ENCODE assay signal across 8 cellular contexts in the genomic region with DNA sequence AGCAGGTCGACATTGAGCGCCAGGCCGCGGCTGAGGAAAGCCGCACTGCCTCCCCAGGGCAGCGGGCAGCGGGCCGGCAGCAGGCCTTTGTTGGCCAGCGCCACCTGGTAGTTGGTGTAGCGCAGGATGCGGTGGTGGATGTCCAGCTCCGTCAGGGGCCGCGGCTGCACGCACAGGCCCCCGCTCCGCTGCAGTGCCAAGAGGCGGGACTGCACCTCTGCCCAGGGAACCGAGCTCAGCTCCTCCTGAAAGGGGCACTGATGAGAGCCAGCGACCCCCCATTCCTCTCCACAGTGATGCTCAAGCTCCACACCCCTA. TPM values are rescaled to one million over a fixed set of nuclear protein-coding genes. Genes with fewer than 3 reads are reported as not detected.
DNase-seq lines count a peak whose midpoint lies in the region; FAIRE-seq and TF ChIP-seq lines count a peak whose summit lies in the region.

No MANE protein-coding gene starts in this region.

- no peaks in the 10 kb centered on the region for H3K27me3 ChIP-seq in CD8-positive, alpha-beta memory T cell (ENCODE audit: insufficient read depth, low read length, poor library complexity, severe bottlenecking)
- peaks cover 70% of the 10 kb centered on the region for H3K27me3 ChIP-seq in left ventricle myocardium inferior (ENCODE audit: low read depth)
- H3K27me3 ChIP-seq in sigmoid colon, result peaks cover 14 to 68% (median 38%) of the 10 kb centered on the region in 3 donors

- intact Hi-C loops in left ventricle myocardium inferior (cut with micrococcal nuclease), result no loop called here
- intact Hi-C loops in sigmoid colon (cut with DNase I), result no loop called here

- TF ChIP-seq POLR2A in sigmoid colon (IDR thresholded peaks at IDR 0.05) (no peak), GM12892 (IDR thresholded peaks at IDR 0.05; ENCODE audit: low read depth, low read length) (no peak)

- WGBS in sigmoid colon, 2 donors, result 14 to 19% methylated on average over 20 of the region's 20 CpGs

- POLR2A ChIA-PET in CD8-positive, alpha-beta memory T cell (lab: Charles Lee), result interaction anchor here (0.6 to 3.9 kb wide), 3 partner anchors 9 to 32 kb away, joined by 6 to 17 read pairs (median 13); partner anchors contain the start of gene ABCB8

- H3K27ac ChIP-seq in CD8-positive, alpha-beta memory T cell (ENCODE audit: low read depth, low read length), result no peak overlapping the region
- H3K27ac ChIP-seq in VCaP (peak overlapping the region; percentile 59), left ventricle myocardium inferior (replicated peaks) (no peak overlapping the region), sigmoid colon (no peak overlapping the region)

- peak overlapping the region in 4 of 8 donors; percentile 11 to 89 (median 51) for H3K27ac Mint-ChIP-seq in CD8-positive, alpha-beta memory T cell

- H3K4me1 Mint-ChIP-seq in CD8-positive, alpha-beta memory T cell, result peaks cover 35 to 52% (median 41%) of the 10 kb centered on the region in 3 donors

- H3K9me3 Mint-ChIP-seq in CD8-positive, alpha-beta memory T cell, result peaks cover 0 to 1% (median 0%) of the 10 kb centered on the region in 5 donors

- H3K9me3 ChIP-seq in CD8-positive, alpha-beta memory T cell (ENCODE audit: low read length), result no peaks in the 10 kb centered on the region
- no peaks in the 10 kb centered on the region for H3K9me3 ChIP-seq in left ventricle myocardium inferior (replicated peaks)
- H3K9me3 ChIP-seq in sigmoid colon, result no peaks in the 10 kb centered on the region

- H3K4me1 ChIP-seq in CD8-positive, alpha-beta memory T cell (ENCODE audit: insufficient read depth, low read length), result peaks cover 51% of the 10 kb centered on the region
- peaks cover 29% of the 10 kb centered on the region for H3K4me1 ChIP-seq in left ventricle myocardium inferior
- peaks cover 0 to 20% (median 19%) of the 10 kb centered on the region in 4 donors for H3K4me1 ChIP-seq in sigmoid colon

- H3K4me3 Mint-ChIP-seq in CD8-positive, alpha-beta memory T cell, result peak overlapping the region; percentile 58 to 87 (median 68)

- TF ChIP-seq CTCF in VCaP (conservative IDR thresholded peaks at IDR 0.05), result no peak
- TF ChIP-seq CTCF in left ventricle myocardium inferior (IDR thresholded peaks at IDR 0.05; ENCODE audit: borderline replicate concordance), result no peak
- no peak for TF ChIP-seq CTCF in sigmoid colon (IDR thresholded peaks at IDR 0.05)

- CTCF ChIA-PET in CD8-positive, alpha-beta memory T cell (lab: Charles Lee), result interaction anchor here (0.7 to 7.6 kb wide), 16 partner anchors 10 to 120 kb away, joined by 3 to 44 read pairs (median 9); partner anchors contain the start of genes ABCB8, CDK5 and NOS3

- FAIRE-seq in urothelium cell line (lab: Jason Lieb, UNC) (no peak), GM12892 (lab: Jason Lieb, UNC) (no peak)

- H3K4me3 ChIP-seq in CD8-positive, alpha-beta memory T cell (ENCODE audit: low read length), result no peak overlapping the region
- H3K4me3 ChIP-seq in left ventricle myocardium inferior (peak overlapping the region; percentile 49), sigmoid colon (peak overlapping the region in 3 of 4 donors; percentile 5 to 32 (median 30))

- no peaks in the 10 kb centered on the region for H3K36me3 ChIP-seq in CD8-positive, alpha-beta memory T cell (ENCODE audit: insufficient read depth, low read length)
- H3K36me3 ChIP-seq in left ventricle myocardium inferior (no peaks in the 10 kb centered on the region), sigmoid colon (no peaks in the 10 kb centered on the region)

- H3K27me3 Mint-ChIP-seq in CD8-positive, alpha-beta memory T cell, result peaks cover 11 to 25% of the 10 kb centered on the region in 2 donors

- DNase-seq in CD8-positive, alpha-beta memory T cell, result no peak
- DNase-seq in left ventricle myocardium inferior (no peak), sigmoid colon (no peak), globus pallidus (ENCODE audit: low spot score) (no peak), urothelium cell line (ENCODE audit: low spot score) (no peak), ureter (ENCODE audit: low spot score) (no peak), GM12892 (ENCODE audit: insufficient read length) (no peak)

- TF ChIP-seq EP300 in sigmoid colon (IDR thresholded peaks at IDR 0.05), result no peak

- H3K36me3 Mint-ChIP-seq in CD8-positive, alpha-beta memory T cell, result peaks cover 0 to 2% (median 0%) of the 10 kb centered on the region in 3 donors

RNA-seq across cellular contexts. Expression of gene ATG9B, which starts 5.2 kb away (rescaled TPM):
- total RNA-seq in CD8-positive, alpha-beta memory T cell, result 1 to 10 TPM; 3.8 to 4.2 TPM
- polyA plus RNA-seq in CD8-positive, alpha-beta memory T cell, result 15.4 TPM
- total RNA-seq in left ventricle myocardium inferior (not detected), sigmoid colon (not detected), ureter (0.55 TPM)
- 1 to 10 TPM in 2 of 3 donors, not detected in 1; 1.2 to 1.6 TPM for polyA plus RNA-seq in sigmoid colon
- polyA plus RNA-seq in GM12892 (2012; ENCODE audit: missing spikeins), result 0.25 TPM

RNA-seq across cellular contexts. Expression of gene ABCB8, which starts 9.2 kb away (rescaled TPM):
- 10 to 100 TPM; 49.2 to 52.3 TPM for total RNA-seq in CD8-positive, alpha-beta memory T cell
- 18.4 TPM for polyA plus RNA-seq in CD8-positive, alpha-beta memory T cell
- total RNA-seq in left ventricle myocardium inferior (28.3 TPM), sigmoid colon (10 to 100 TPM in 3 of 4 donors, 1 to 10 TPM in 1; 9.7 to 20.8 (median 19.5) TPM), ureter (32.4 TPM)
- polyA plus RNA-seq in sigmoid colon, result 10 to 100 TPM in 1 of 3 donors, 1 to 10 TPM in 2; 3.0 to 32.8 (median 5.3) TPM
- polyA plus RNA-seq in GM12892 (2012; ENCODE audit: missing spikeins), result 8.2 TPM

RNA-seq across cellular contexts. Expression of gene NOS3, which starts 28.3 kb away (rescaled TPM):
- total RNA-seq in CD8-positive, alpha-beta memory T cell, result 10 to 100 TPM in 1 of 2 experiments, 1 to 10 TPM in 1; 9.9 to 10.6 TPM
- polyA plus RNA-seq in CD8-positive, alpha-beta memory T cell, result 5.2 TPM
- total RNA-seq in left ventricle myocardium inferior (12.6 TPM), sigmoid colon (1 to 10 TPM; 1.3 to 7.2 (median 2.9) TPM), ureter (50.7 TPM)
- 1 to 10 TPM in 2 of 3 donors, under 1 TPM in 1; 0.23 to 6.1 (median 1.2) TPM for polyA plus RNA-seq in sigmoid colon
- 0.23 TPM for polyA plus RNA-seq in GM12892 (2012; ENCODE audit: missing spikeins)

RNA-seq across cellular contexts. Expression of gene ASIC3, which starts 29.2 kb away (rescaled TPM):
- total RNA-seq in CD8-positive, alpha-beta memory T cell, result 1 to 10 TPM; 2.6 to 3.6 TPM
- not detected for polyA plus RNA-seq in CD8-positive, alpha-beta memory T cell
- total RNA-seq in left ventricle myocardium inferior (5.3 TPM), sigmoid colon (1 to 10 TPM; 1.8 to 8.6 (median 4.5) TPM), ureter (0.34 TPM)
- polyA plus RNA-seq in sigmoid colon, result 1 to 10 TPM in 2 of 3 donors, under 1 TPM in 1; 0.46 to 3.1 (median 3.0) TPM
- 1.4 TPM for polyA plus RNA-seq in GM12892 (2012; ENCODE audit: missing spikeins)

RNA-seq across cellular contexts. Expression of gene CDK5, which starts 38.6 kb away (rescaled TPM):
- 10 to 100 TPM; 20.5 to 23.2 TPM for total RNA-seq in CD8-positive, alpha-beta memory T cell
- polyA plus RNA-seq in CD8-positive, alpha-beta memory T cell, result 14.3 TPM
- total RNA-seq in left ventricle myocardium inferior, result 9.6 TPM
- 1 to 10 TPM; 6.9 to 8.3 (median 7.7) TPM for total RNA-seq in sigmoid colon
- polyA plus RNA-seq in sigmoid colon, result 10 to 100 TPM in 1 of 3 donors, 1 to 10 TPM in 2; 6.0 to 10.6 (median 9.8) TPM
- 5.5 TPM for total RNA-seq in ureter
- 15.7 TPM for polyA plus RNA-seq in GM12892 (2012; ENCODE audit: missing spikeins)
